Comparison of ENCODE assay signal across 1 cellular context in genomic region chr5:61731946-61732314, GRCh38.
TF ChIP-seq lines count a peak whose summit lies in the region.

No MANE protein-coding gene starts in this region.

TF ChIP-seq in liver, 16 proteins besides CTCF, POLR2A, EP300 and RAD21 (continued from another document):
- TF ChIP-seq ZBTB33 (IDR thresholded peaks at IDR 0.05) (no peak), ATF3 (IDR thresholded peaks at IDR 0.05) (no peak), YY1 (IDR thresholded peaks at IDR 0.05) (peak; percentile 25), REST (IDR thresholded peaks at IDR 0.05) (no peak), FOXA1 (IDR thresholded peaks at IDR 0.05) (no peak), GABPA (IDR thresholded peaks at IDR 0.05 in 1 of 2, conservative IDR thresholded peaks at IDR 0.05 in 1 of 2) (no peak), MAX (IDR thresholded peaks at IDR 0.05) (no peak), RXRA (IDR thresholded peaks at IDR 0.05) (peak; percentile 51 to 65), SP1 (IDR thresholded peaks at IDR 0.05) (no peak), FOXA2 (IDR thresholded peaks at IDR 0.05) (no peak), NR2F2 (IDR thresholded peaks at IDR 0.05) (peak; percentile 99), TAF1 (conservative IDR thresholded peaks at IDR 0.05) (no peak), HNF4A (conservative IDR thresholded peaks at IDR 0.05) (peak in 1 of 2 donors; percentile 9)
TF ChIP-seq in liver: peak in this region for 4.
